ENCODE assay signal across 33 cellular contexts in genomic region chr16:80819988-80820387, GRCh38. TPM values are rescaled to one million over a fixed set of nuclear protein-coding genes. Genes with fewer than 3 reads are reported as not detected.
DNase-seq lines count a peak whose midpoint lies in the region; ATAC-seq and TF ChIP-seq lines count a peak whose summit lies in the region.
"Had no signal": no experiment of that assay in that cellular context is flagged by ENCODE, and none has a peak within 500 bp of the region (broad histone marks: within the 10 kb centered on the region; RNA-seq: fewer than 3 reads in every experiment).

No MANE protein-coding gene starts in this region.

- H2AFZ ChIP-seq in neural cell (ENCODE audit: low read depth, low read length) = no peak overlapping the region

- TF ChIP-seq POLR2A in upper lobe of left lung (IDR thresholded peaks at IDR 0.05) (no peak), right lobe of liver (IDR thresholded peaks at IDR 0.05) (no peak)

- H3K79me2 ChIP-seq in neural cell (replicated peaks; ENCODE audit: insufficient read depth, low read length) = no peaks in the 10 kb centered on the region

- H3K9ac ChIP-seq in neural cell (ENCODE audit: low read length) = no peak overlapping the region
- H3K9ac ChIP-seq: BLaER1; BLaER1 treated with 17β-estradiol and CSF1 and Interleukin-3, amounts not matched to agents 10 nM and 100 nM had no signal

- CTCF ChIA-PET in HEK293T (lab: Yijun Ruan, JAX) = interaction anchor here (1.3 kb wide), 1 partner anchor 293 kb away, joined by 7 read pairs; no protein-coding TSS in a partner anchor

- H3K27me3 ChIP-seq in neural cell (ENCODE audit: insufficient read depth, low read depth, low read length) (no peaks in the 10 kb centered on the region), upper lobe of left lung (no peaks in the 10 kb centered on the region), right lobe of liver (no peaks in the 10 kb centered on the region)
- H3K27me3 ChIP-seq: BE2C; BLaER1; BLaER1 treated with 17β-estradiol and CSF1 and Interleukin-3, amounts not matched to agents 10 nM and 100 nM had no signal

- H3K9me3 ChIP-seq in neural cell (ENCODE audit: low read length) (no peaks in the 10 kb centered on the region), upper lobe of left lung (no peaks in the 10 kb centered on the region), right lobe of liver (no peaks in the 10 kb centered on the region)
- H3K9me3 ChIP-seq: BE2C, BLaER1 had no signal

- WGBS in upper lobe of left lung, 2 donors = 87 to 95% methylated on average over 2 of the region's 2 CpGs
- 88% methylated on average over 2 of the region's 2 CpGs for WGBS in right lobe of liver (ENCODE audit: insufficient coverage, low coverage, low lambda C conversion rate, missing lambda C conversion rate)

- no peaks in the 10 kb centered on the region for H4K20me1 ChIP-seq in neural cell (ENCODE audit: insufficient read depth)
- H4K20me1 ChIP-seq: BLaER1; BLaER1 treated with 17β-estradiol and CSF1 and Interleukin-3, amounts not matched to agents 10 nM and 100 nM had no signal

- intact Hi-C loops in activated CD4-positive, alpha-beta T cell treated with anti-CD3 and anti-CD28 coated beads, Interleukin-2, amount 10 ng/mL, durations not matched to agents 24 days and 14 days (cut with micrococcal nuclease) = no loop called here
- intact Hi-C loops in right lobe of liver (cut with DNase I) = loop anchor here in 1 of 2 donors (10.0 kb wide), 1 partner anchor 285 kb away; no protein-coding TSS in a partner anchor

- no peaks in the 10 kb centered on the region for H3K9me2 ChIP-seq in neural cell (ENCODE audit: insufficient read depth, low read length)

- no peaks in the 10 kb centered on the region for H3K36me3 ChIP-seq in neural cell (ENCODE audit: insufficient read depth, low read length)
- H3K36me3 ChIP-seq in upper lobe of left lung = no peaks in the 10 kb centered on the region
- H3K36me3 ChIP-seq in right lobe of liver = no peaks in the 10 kb centered on the region
- H3K36me3 ChIP-seq: BE2C; BLaER1; BLaER1 treated with 17β-estradiol and CSF1 and Interleukin-3, amounts not matched to agents 10 nM and 100 nM had no signal

- TF ChIP-seq CTCF in neural cell (IDR thresholded peaks at IDR 0.05; ENCODE audit: poor library complexity, severe bottlenecking) (no peak), upper lobe of left lung (IDR thresholded peaks at IDR 0.05) (no peak), right lobe of liver (IDR thresholded peaks at IDR 0.05) (no peak)

- no peak for TF ChIP-seq RAD21 in neural cell (conservative IDR thresholded peaks at IDR 0.05)

- no peaks in the 10 kb centered on the region for H3F3A ChIP-seq in neural cell (ENCODE audit: insufficient read depth, low read length, poor library complexity, severe bottlenecking)

- no peak overlapping the region for H3K4me2 ChIP-seq in neural cell (ENCODE audit: low read length)
- H3K4me2 ChIP-seq: A549; BLaER1; BLaER1 treated with 17β-estradiol and CSF1 and Interleukin-3, amounts not matched to agents 10 nM and 100 nM had no signal

- H3K36me3 Mint-ChIP-seq in activated CD4-positive, alpha-beta T cell treated with anti-CD3 and anti-CD28 coated beads, Interleukin-2, amount 10 ng/mL, durations not matched to agents 24 days and 14 days (ENCODE audit: low read depth) = no peaks in the 10 kb centered on the region
- H3K36me3 Mint-ChIP-seq: CD14-positive monocyte; CD4-positive, alpha-beta memory T cell; CD4-positive, CD25-positive, alpha-beta regulatory T cell; CD8-positive, alpha-beta memory T cell; CD8-positive, alpha-beta T cell had no signal

- TF ChIP-seq EP300 in neural cell (conservative IDR thresholded peaks at IDR 0.05; ENCODE audit: poor library complexity, severe bottlenecking) (peak; percentile 65), upper lobe of left lung (IDR thresholded peaks at IDR 0.05) (no peak)

- H3K4me3 ChIP-seq in neural cell (ENCODE audit: low read length) (no peak overlapping the region), upper lobe of left lung (no peak overlapping the region), right lobe of liver (no peak overlapping the region)
- H3K4me3 ChIP-seq: A549; BLaER1; BLaER1 treated with 17β-estradiol and CSF1 and Interleukin-3, amounts not matched to agents 10 nM and 100 nM had no signal

- ATAC-seq in upper lobe of left lung (ENCODE audit: low FRiP score in 2 of 2) (no peak), right lobe of liver (no peak)
- ATAC-seq: A549; CD8-positive, alpha-beta T cell had no signal

- POLR2A ChIA-PET in HEK293T (lab: Yijun Ruan, JAX) = no interaction called here

- H3K27ac ChIP-seq in neural cell (ENCODE audit: low read length) = no peak overlapping the region
- H3K27ac ChIP-seq in upper lobe of left lung = no peak overlapping the region
- no peak overlapping the region for H3K27ac ChIP-seq in right lobe of liver
- H3K27ac ChIP-seq: 22Rv1; A549; BLaER1; BLaER1 treated with 17β-estradiol and CSF1 and Interleukin-3, amounts not matched to agents 10 nM and 100 nM; C4-2B had no signal

- no peak overlapping the region for H3K4me3 Mint-ChIP-seq in activated CD4-positive, alpha-beta T cell treated with anti-CD3 and anti-CD28 coated beads, Interleukin-2, amount 10 ng/mL, durations not matched to agents 24 days and 14 days
- H3K4me3 Mint-ChIP-seq: B cell; CD14-positive monocyte; CD4-positive, alpha-beta memory T cell; CD4-positive, alpha-beta T cell; CD4-positive, CD25-positive, alpha-beta regulatory T cell; CD8-positive, alpha-beta memory T cell; CD8-positive, alpha-beta T cell had no signal

- no peak overlapping the region for H3K27ac Mint-ChIP-seq in activated CD4-positive, alpha-beta T cell treated with anti-CD3 and anti-CD28 coated beads, Interleukin-2, amount 10 ng/mL, durations not matched to agents 24 days and 14 days
- H3K27ac Mint-ChIP-seq: B cell; CD14-positive monocyte; CD4-positive, alpha-beta memory T cell; CD4-positive, alpha-beta T cell; CD4-positive, CD25-positive, alpha-beta regulatory T cell; CD8-positive, alpha-beta memory T cell; CD8-positive, alpha-beta T cell had no signal

- H3K4me1 Mint-ChIP-seq in activated CD4-positive, alpha-beta T cell treated with anti-CD3 and anti-CD28 coated beads, Interleukin-2, amount 10 ng/mL, durations not matched to agents 24 days and 14 days = peaks cover 4% of the 10 kb centered on the region

- peaks cover 20% of the 10 kb centered on the region for H3K27me3 Mint-ChIP-seq in activated CD4-positive, alpha-beta T cell treated with anti-CD3 and anti-CD28 coated beads, Interleukin-2, amount 10 ng/mL, durations not matched to agents 24 days and 14 days

- DNase-seq in activated CD4-positive, alpha-beta T cell treated with anti-CD3 and anti-CD28 coated beads, Interleukin-2, amount 10 ng/mL, durations not matched to agents 24 days and 14 days = peak; percentile 4
- DNase-seq in activated CD4-positive, alpha-beta T cell treated with anti-CD3 and anti-CD28 coated beads, Interleukin-2, amount 50 U/mL, for 1 hour = no peak
- DNase-seq in HEK293T (ENCODE audit: extremely low spot score) (no peak), upper lobe of left lung (no peak), right lobe of liver (no peak)
- DNase-seq: 8988T; ACHN; AML-193; BE2C; C1 segment of cervical spinal cord; Caco-2; Calu3; CD4-positive, alpha-beta memory T cell; CD4-positive, alpha-beta T cell; CD4-positive, CD25-positive, alpha-beta regulatory T cell; CD8-positive, alpha-beta memory T cell; CD8-positive, alpha-beta T cell; COR-L47; DMS 273 treated with DMSO at 0.1 percent for 48 hours; DMS153; DMS53; DMS79; DMS79 treated with DMSO at 0.1 percent for 48 hours; DND-41; EL had no signal

- H3K4me1 ChIP-seq in upper lobe of left lung = no peaks in the 10 kb centered on the region
- no peaks in the 10 kb centered on the region for H3K4me1 ChIP-seq in right lobe of liver
- H3K4me1 ChIP-seq: A549, BE2C, BLaER1, Caco-2 had no signal

- H3K9me3 Mint-ChIP-seq in activated CD4-positive, alpha-beta T cell treated with anti-CD3 and anti-CD28 coated beads, Interleukin-2, amount 10 ng/mL, durations not matched to agents 24 days and 14 days = peaks cover 2% of the 10 kb centered on the region
- H3K9me3 Mint-ChIP-seq: CD4-positive, alpha-beta memory T cell; CD4-positive, alpha-beta T cell; CD4-positive, CD25-positive, alpha-beta regulatory T cell; CD8-positive, alpha-beta memory T cell; CD8-positive, alpha-beta T cell had no signal

TF ChIP-seq in HEK293T, 16 proteins besides CTCF, POLR2A, EP300 and RAD21:
- TF ChIP-seq SP1 (IDR thresholded peaks at IDR 0.05) (no peak), PKNOX1 (IDR thresholded peaks at IDR 0.05) (peak; percentile 20; the same call in 1 of the 2 replicates)
TF ChIP-seq in HEK293T: peak in this region for 1.

TF ChIP-seq in neural cell, 6 proteins besides CTCF, POLR2A, EP300 and RAD21 (continues in another document):
- TF ChIP-seq MXI1 (conservative IDR thresholded peaks at IDR 0.05; ENCODE audit: poor library complexity, severe bottlenecking) = no peak
- no peak for TF ChIP-seq EZH2 (IDR thresholded peaks at IDR 0.05; ENCODE audit: borderline replicate concordance, insufficient read depth, low read length, poor library complexity, severe bottlenecking)

RNA-seq across cellular contexts. Expression of gene CDYL2, which starts 15.6 kb away (rescaled TPM):
- 63.3 and 66.9 TPM in 2 replicates for total RNA-seq in activated CD4-positive, alpha-beta T cell treated with anti-CD3 and anti-CD28 coated beads, Interleukin-2, amount 10 ng/mL, durations not matched to agents 24 days and 14 days
- 2.6 and 4.1 TPM in 2 replicates for polyA plus RNA-seq in neural cell
- 12.2 and 13.2 TPM in 2 replicates for polyA minus RNA-seq in neural cell
- total RNA-seq in upper lobe of left lung = 10 to 100 TPM in 2 of 6 donors, 1 to 10 TPM in 4; 6.0 to 16.7 (median 8.0) TPM
- total RNA-seq in right lobe of liver = 10 to 100 TPM in 1 of 6 experiments, 1 to 10 TPM in 5; 2.2 to 12.7 (median 6.3) TPM
